15 cellular contexts compared by ENCODE assay signal in genomic region chr6:79604583-79605037, GRCh38. TPM values are rescaled to one million over a fixed set of nuclear protein-coding genes. Genes with fewer than 3 reads are reported as not detected.
DNase-seq lines count a peak whose midpoint lies in the region; ATAC-seq, FAIRE-seq and TF ChIP-seq lines count a peak whose summit lies in the region.
"Had no signal": no experiment of that assay in that cellular context is flagged by ENCODE, and none has a peak within 500 bp of the region (broad histone marks: within the 10 kb centered on the region; RNA-seq: fewer than 3 reads in every experiment).

No MANE protein-coding gene starts in this region.

- H3K4me3 Mint-ChIP-seq in CD14-positive monocyte, result no peak overlapping the region
- H3K4me3 Mint-ChIP-seq in stimulated activated naive CD8-positive, alpha-beta T cell treated with anti-CD3 and anti-CD28 coated beads, Interleukin-15, amount 100 ng/mL, for 72 hours, result no peak overlapping the region
- H3K4me3 Mint-ChIP-seq: T-cell had no signal

- H3K4me3 ChIP-seq in fibroblast of mammary gland (ENCODE audit: control insufficient read depth, low read depth, low read length), result no peak overlapping the region
- H3K4me3 ChIP-seq in osteoblast (ENCODE audit: insufficient read depth, low read length), result no peak overlapping the region
- H3K4me3 ChIP-seq: gastroesophageal sphincter, left ventricle myocardium inferior, spleen had no signal

- no peaks in the 10 kb centered on the region for H3K36me3 Mint-ChIP-seq in CD14-positive monocyte
- H3K36me3 Mint-ChIP-seq: T-cell had no signal

- ATAC-seq in stimulated activated naive CD8-positive, alpha-beta T cell treated with anti-CD3 and anti-CD28 coated beads, Interleukin-15, amount 100 ng/mL, for 72 hours, result no peak
- ATAC-seq: gastroesophageal sphincter, T-cell had no signal

- H3K27me3 ChIP-seq in osteoblast (ENCODE audit: insufficient read depth, low read length), result no peaks in the 10 kb centered on the region
- H3K27me3 ChIP-seq: gastroesophageal sphincter, spleen had no signal

- peak overlapping the region; percentile 38 for H2AFZ ChIP-seq in osteoblast (ENCODE audit: low read length)

- peaks cover 29% of the 10 kb centered on the region for H3K4me1 ChIP-seq in osteoblast (ENCODE audit: insufficient read depth, low read length)
- H3K4me1 ChIP-seq: spleen had no signal

- H3K4me2 ChIP-seq in osteoblast (ENCODE audit: insufficient read depth, low read length), result peak overlapping the region; percentile 25

- no peaks in the 10 kb centered on the region for H3K79me2 ChIP-seq in osteoblast (ENCODE audit: insufficient read depth, low read length)

- H3K27ac Mint-ChIP-seq in CD14-positive monocyte, result peak overlapping the region in 1 of 7 donors; percentile 1
- no peak overlapping the region for H3K27ac Mint-ChIP-seq in stimulated activated naive CD8-positive, alpha-beta T cell treated with anti-CD3 and anti-CD28 coated beads, Interleukin-15, amount 100 ng/mL, for 72 hours
- H3K27ac Mint-ChIP-seq: T-cell had no signal

- no peaks in the 10 kb centered on the region for H4K20me1 ChIP-seq in osteoblast (ENCODE audit: insufficient read depth, low read length)

- no peaks in the 10 kb centered on the region for H3K36me3 ChIP-seq in osteoblast (ENCODE audit: insufficient read depth, low read length)
- H3K36me3 ChIP-seq: gastroesophageal sphincter, left ventricle myocardium inferior, spleen had no signal

- no peak for TF ChIP-seq CTCF in fibroblast of mammary gland (conservative IDR thresholded peaks at IDR 0.05; ENCODE audit: control insufficient read depth, insufficient read depth, low read depth, low read length)
- no peak for TF ChIP-seq CTCF in osteoblast (IDR thresholded peaks at IDR 0.05; ENCODE audit: extremely low read depth, low read depth, low read length)
- no peak for TF ChIP-seq CTCF in CD14-positive monocyte (IDR thresholded peaks at IDR 0.05)

- no peaks in the 10 kb centered on the region for H3K9me3 ChIP-seq in osteoblast (ENCODE audit: low read depth, low read length)
- H3K9me3 ChIP-seq: gastroesophageal sphincter, left ventricle myocardium inferior, spleen had no signal

- intact Hi-C loops in CD14-positive monocyte (cut with micrococcal nuclease), result no loop called here

- no peaks in the 10 kb centered on the region for H3K4me1 Mint-ChIP-seq in CD14-positive monocyte
- no peaks in the 10 kb centered on the region for H3K4me1 Mint-ChIP-seq in stimulated activated naive CD8-positive, alpha-beta T cell treated with anti-CD3 and anti-CD28 coated beads, Interleukin-15, amount 100 ng/mL, for 72 hours

- peaks cover 0 to 2% (median 0%) of the 10 kb centered on the region in 3 donors for H3K27me3 Mint-ChIP-seq in CD14-positive monocyte (ENCODE audit: low read depth in 3 of 3)
- H3K27me3 Mint-ChIP-seq in stimulated activated naive CD8-positive, alpha-beta T cell treated with anti-CD3 and anti-CD28 coated beads, Interleukin-15, amount 100 ng/mL, for 72 hours, result peaks cover 11% of the 10 kb centered on the region
- H3K27me3 Mint-ChIP-seq: T-cell had no signal

- H3K9me3 Mint-ChIP-seq in CD14-positive monocyte, result peaks cover 2 to 8% (median 4%) of the 10 kb centered on the region in 7 donors
- no peaks in the 10 kb centered on the region for H3K9me3 Mint-ChIP-seq in stimulated activated naive CD8-positive, alpha-beta T cell treated with anti-CD3 and anti-CD28 coated beads, Interleukin-15, amount 100 ng/mL, for 72 hours
- H3K9me3 Mint-ChIP-seq: T-cell had no signal

- H3K27ac ChIP-seq in osteoblast (ENCODE audit: low read depth, low read length), result peak overlapping the region; percentile 67
- H3K27ac ChIP-seq: gastroesophageal sphincter, left ventricle myocardium inferior, spleen had no signal

- DNase-seq in GM03348 (ENCODE audit: low spot score), result peak; percentile 18
- DNase-seq in RCC 7860 (ENCODE audit: low spot score), result peak; percentile 86
- peak; percentile 31 for DNase-seq in fibroblast of mammary gland (ENCODE audit: low read depth)
- DNase-seq in osteoblast (ENCODE audit: insufficient read length, low spot score, missing footprints), result peak; percentile 55
- no peak for DNase-seq in CD14-positive monocyte (ENCODE audit: low spot score)
- no peak for DNase-seq in MV-4-11 (lab: John Stamatoyannopoulos, UW)
- no peak for DNase-seq in NCI-H526 treated with DMSO at 0.1 percent for 48 hours (lab: John Stamatoyannopoulos, UW)
- DNase-seq in stimulated activated naive CD8-positive, alpha-beta T cell treated with anti-CD3 and anti-CD28 coated beads, Interleukin-15, amount 100 ng/mL, for 72 hours, result no peak
- DNase-seq: activated CD4-positive, alpha-beta T cell treated with anti-CD3 and anti-CD28 coated beads for 48 hours; activated T-cell treated with anti-CD3 and anti-CD28 coated beads, Interleukin-2, amount 50 U/mL, for 48 hours; effector CD4-positive, alpha-beta T cell; left ventricle myocardium inferior; spleen; T-cell had no signal

- no peak for FAIRE-seq in RCC 7860 (lab: Jason Lieb, UNC)

RNA-seq across cellular contexts. Expression of gene SH3BGRL2, which starts 26.5 kb away (rescaled TPM):
- 2.2 and 2.7 TPM in 2 replicates for total RNA-seq in osteoblast
- under 1 TPM; 0.28 to 0.30 TPM for polyA plus RNA-seq in CD14-positive monocyte

Comparison
In these comparisons a context has a peak if more than half of its experiments do, and no peak if none do; other contexts are left out.
1. DNase-seq: peak in GM03348 (single experiment), RCC 7860 (single experiment), fibroblast of mammary gland (single experiment) and osteoblast (single experiment); none in CD14-positive monocyte (single experiment), MV-4-11 (single experiment), NCI-H526 treated with DMSO at 0.1 percent for 48 hours (single experiment) and stimulated activated naive CD8-positive, alpha-beta T cell treated with anti-CD3 and anti-CD28 coated beads, Interleukin-15, amount 100 ng/mL, for 72 hours (0 of 2).